8 cellular contexts compared by ENCODE assay signal in genomic region chr1:246512230-246512629, GRCh38.
"Had no signal": no experiment of that assay in that cellular context is flagged by ENCODE, and none has a peak within 500 bp of the region (broad histone marks: within the 10 kb centered on the region; RNA-seq: fewer than 3 reads in every experiment).

No MANE protein-coding gene starts in this region.

- FAIRE-seq: G401.6, GM12878, GM12891, GM12892, GM18507, GM19239 had no signal

- H3K4me3 ChIP-seq: GM12878 had no signal

- DNase-seq: GDM1, GF-D8 had no signal

- ATAC-seq: GM12878 had no signal
